In genomic region chr19:19361075-19361594, GRCh38 we compare ENCODE assay signal across 8 cellular contexts. TPM values are rescaled to one million over a fixed set of nuclear protein-coding genes. Genes with fewer than 3 reads are reported as not detected.
A peak's percentile ranks its signal among the peaks of the same experiment; 100 is the strongest.
DNase-seq lines count a peak whose midpoint lies in the region; ATAC-seq and TF ChIP-seq lines count a peak whose summit lies in the region.

No MANE protein-coding gene starts in this region.

- ATAC-seq in GM21717 (IDR thresholded peaks at IDR 0.05; ENCODE audit: unreplicated experiment) (peak; percentile 59), Right ventricle myocardium inferior (peak; percentile 75)

- no peak overlapping the region for H3K27ac Mint-ChIP-seq in Calu3 (ENCODE audit: unreplicated experiment)
- no peak overlapping the region for H3K27ac Mint-ChIP-seq in progenitor cell of endocrine pancreas

- no peak overlapping the region for H3K4me3 ChIP-seq in SK-N-SH (ENCODE audit: low read depth in 2 of 2, low read length in 1 of 2)

- peaks cover 9% of the 10 kb centered on the region for H3K4me1 Mint-ChIP-seq in Calu3 (ENCODE audit: low read depth, unreplicated experiment)
- peaks cover 3% of the 10 kb centered on the region for H3K4me1 Mint-ChIP-seq in progenitor cell of endocrine pancreas (ENCODE audit: low read depth)

- no peaks in the 10 kb centered on the region for H3K27me3 ChIP-seq in SK-N-SH (ENCODE audit: insufficient read depth)

- no peaks in the 10 kb centered on the region for H3K9me3 ChIP-seq in SK-N-SH

- H3K4me2 ChIP-seq in SK-N-SH = no peak overlapping the region

- TF ChIP-seq EP300 in SK-N-SH (IDR thresholded peaks at IDR 0.05; ENCODE audit: borderline replicate concordance in 1 of 2, low read depth in 1 of 2, low read length in 1 of 2) = no peak

- BruUV-seq in Calu3 (replicated peaks; lab: Mats Ljungman, UMichigan) = no TSS peak

- H3K4me3 Mint-ChIP-seq in Calu3 (ENCODE audit: low read depth, unreplicated experiment) (no peak overlapping the region), progenitor cell of endocrine pancreas (ENCODE audit: low read depth) (no peak overlapping the region)

- peaks cover 0 to 10% of the 10 kb centered on the region in 2 experiments for H3K36me3 ChIP-seq in SK-N-SH (replicated peaks in 1 of 2; ENCODE audit: control insufficient read depth in 1 of 2, insufficient read depth in 2 of 2, low read length in 1 of 2)

- H4K20me1 ChIP-seq in SK-N-SH (ENCODE audit: insufficient read depth) = no peaks in the 10 kb centered on the region

- intact Hi-C loops in Calu3 (cut with micrococcal nuclease; ENCODE audit: unreplicated experiment) (no loop called here), Right ventricle myocardium inferior (cut with DNase I) (no loop called here)

- no peak overlapping the region for H2AFZ ChIP-seq in SK-N-SH (ENCODE audit: low read depth)

- H3K9me2 ChIP-seq in SK-N-SH = no peaks in the 10 kb centered on the region

- H3K9me3 Mint-ChIP-seq in Calu3 (ENCODE audit: low read depth, unreplicated experiment) (no peaks in the 10 kb centered on the region), progenitor cell of endocrine pancreas (ENCODE audit: low read depth) (no peaks in the 10 kb centered on the region)

- peaks cover 8% of the 10 kb centered on the region for H3F3A ChIP-seq in SK-N-SH (replicated peaks; ENCODE audit: insufficient read depth)

- 28% methylated on average over 14 of the region's 14 CpGs for WGBS in SK-N-SH (ENCODE audit: low lambda C conversion rate)

- POLR2A ChIA-PET in SK-N-SH (lab: Yijun Ruan, JAX) = interaction anchor here (1.8 kb wide), 1 partner anchor 155 kb away, joined by 4 read pairs; the partner anchor contains the start of genes NDUFA13 and TSSK6

- no peaks in the 10 kb centered on the region for H3K79me2 ChIP-seq in SK-N-SH (ENCODE audit: insufficient read depth)

- peak; percentile 55 for TF ChIP-seq RAD21 in SK-N-SH (IDR thresholded peaks at IDR 0.05; ENCODE audit: low read length)

- CTCF ChIA-PET in Calu3 (lab: Charles Lee) (no interaction called here), SK-N-SH (lab: Yijun Ruan, JAX) (interaction anchor here (0.7 to 11.0 kb wide), 12 partner anchors 18 to 221 kb away, joined by 3 to 172 read pairs (median 4); no protein-coding TSS in a partner anchor)

- peak; percentile 76 for DNase-seq in Calu3
- DNase-seq in NAMALWA (ENCODE audit: low spot score) = peak; percentile 89
- peak; percentile 84 for DNase-seq in SK-N-SH
- peak; percentile 72 for DNase-seq in activated naive CD4-positive, alpha-beta T cell treated with anti-CD3 and anti-CD28 coated beads, Interleukin-2, amount 50 U/mL, for 16 hours
- peak; percentile 70 for DNase-seq in Right ventricle myocardium inferior (ENCODE audit: missing footprints)
- peak; percentile 51 for DNase-seq in progenitor cell of endocrine pancreas (ENCODE audit: low spot score, unreplicated experiment)
- DNase-seq in ureter (ENCODE audit: low spot score) = peak; percentile 80

- H3K36me3 Mint-ChIP-seq in Calu3 (ENCODE audit: insufficient read depth, unreplicated experiment) (peaks cover 9% of the 10 kb centered on the region), progenitor cell of endocrine pancreas (ENCODE audit: insufficient read depth) (peaks cover 1% of the 10 kb centered on the region)

- no peak overlapping the region for H3K9ac ChIP-seq in SK-N-SH

- no peak overlapping the region for H3K27ac ChIP-seq in SK-N-SH (ENCODE audit: low read depth in 2 of 2, low read length in 1 of 2)

- TF ChIP-seq CTCF in Calu3 (IDR thresholded peaks at IDR 0.05; ENCODE audit: unreplicated experiment) (no peak), SK-N-SH (IDR thresholded peaks at IDR 0.05) (peak; percentile 76), progenitor cell of endocrine pancreas (IDR thresholded peaks at IDR 0.05; ENCODE audit: unreplicated experiment) (peak; percentile 76)

- no peaks in the 10 kb centered on the region for H3K4me1 ChIP-seq in SK-N-SH (ENCODE audit: control insufficient read depth in 1 of 2, insufficient read depth in 2 of 2, low read depth in 1 of 2, low read length in 1 of 2)

- H3K27me3 Mint-ChIP-seq in Calu3 (ENCODE audit: unreplicated experiment) (no peaks in the 10 kb centered on the region), progenitor cell of endocrine pancreas (no peaks in the 10 kb centered on the region)

TF ChIP-seq in SK-N-SH, 30 proteins besides CTCF, POLR2A, EP300 and RAD21:
- TF ChIP-seq PBX3 (IDR thresholded peaks at IDR 0.05) (no peak), MAX (IDR thresholded peaks at IDR 0.05; ENCODE audit: low read depth) (peak; percentile 95), TAF1 (IDR thresholded peaks at IDR 0.05; ENCODE audit: borderline replicate concordance, low read depth, low read length) (no peak), MXI1 (IDR thresholded peaks at IDR 0.05; ENCODE audit: low read depth, low read length) (peak; percentile 99), TCF12 (IDR thresholded peaks at IDR 0.05) (peak; percentile 37; the same call in 1 of the 2 replicates), GATA2 (CRISPR knock-in tag; IDR thresholded peaks at IDR 0.05) (no peak), USF1 (IDR thresholded peaks at IDR 0.05; ENCODE audit: borderline replicate concordance, low read depth) (peak; percentile 58; the same call in 1 of the 2 replicates), SMC3 (IDR thresholded peaks at IDR 0.05; ENCODE audit: low read depth, low read length) (peak; percentile 47; the same call in 1 of the 2 replicates)

RNA-seq across cellular contexts. Expression of gene MAU2, which starts 40.5 kb away (rescaled TPM):
- 39.5 and 41.3 TPM in 2 replicates for total RNA-seq in Calu3 (2022)
- polyA plus RNA-seq in SK-N-SH (2012; rRNA removed) = 17.6 and 19.4 TPM in 2 replicates
- 7.0 and 10.5 TPM in 2 replicates for polyA plus RNA-seq in SK-N-SH (2012; cell fraction: cytosol; rRNA removed)
- 64.3 and 65.8 TPM in 2 replicates for polyA plus RNA-seq in SK-N-SH (2012; cell fraction: nucleus; rRNA removed)
- total RNA-seq in Right ventricle myocardium inferior = 31.8 TPM
- 91.9 and 98.5 TPM in 2 replicates for total RNA-seq in progenitor cell of endocrine pancreas
- total RNA-seq in ureter = 87.4 TPM

RNA-seq across cellular contexts. Expression of gene SUGP1, which starts 40.8 kb away (rescaled TPM):
- total RNA-seq in Calu3 (2022) (38.9 and 41.3 TPM in 2 replicates), Right ventricle myocardium inferior (34.9 TPM), progenitor cell of endocrine pancreas (86.0 and 95.6 TPM in 2 replicates), ureter (51.8 TPM)
- polyA plus RNA-seq in SK-N-SH (2012; rRNA removed) = 35.1 and 43.2 TPM in 2 replicates
- polyA plus RNA-seq in SK-N-SH (2012; cell fraction: cytosol; rRNA removed) = 25.3 and 28.0 TPM in 2 replicates
- 97.2 and 105 TPM in 2 replicates for polyA plus RNA-seq in SK-N-SH (2012; cell fraction: nucleus; rRNA removed)

RNA-seq across cellular contexts. Expression of gene GATAD2A, which starts 44.3 kb away (rescaled TPM):
- total RNA-seq in Calu3 (2022) (79.8 and 83.7 TPM in 2 replicates), Right ventricle myocardium inferior (25.9 TPM), progenitor cell of endocrine pancreas (91.0 and 98.7 TPM in 2 replicates), ureter (92.7 TPM)
- polyA plus RNA-seq in SK-N-SH (2012; rRNA removed) = 28.0 and 36.6 TPM in 2 replicates
- polyA plus RNA-seq in SK-N-SH (2012; cell fraction: cytosol; rRNA removed) = 37.5 and 38.1 TPM in 2 replicates
- polyA plus RNA-seq in SK-N-SH (2012; cell fraction: nucleus; rRNA removed) = 22.9 and 35.5 TPM in 2 replicates
